ENCODE assay signal across 1 cellular context in genomic region chr3:112273536-112273935, GRCh38.
TF ChIP-seq lines count a peak whose summit lies in the region.

No MANE protein-coding gene starts in this region.

TF ChIP-seq in GM23338, 12 proteins besides CTCF, POLR2A, EP300 and RAD21 (continued from another document):
- no peak for TF ChIP-seq ETS1 (IDR thresholded peaks at IDR 0.05)
- TF ChIP-seq JUNB (IDR thresholded peaks at IDR 0.05; ENCODE audit: unreplicated experiment): no peak
- no peak for TF ChIP-seq EZH2phosphoT487 (IDR thresholded peaks at IDR 0.05; ENCODE audit: unreplicated experiment)
- no peak for TF ChIP-seq ZNF462 (CRISPR knock-in tag; IDR thresholded peaks at IDR 0.05)
- TF ChIP-seq EZH2 (IDR thresholded peaks at IDR 0.05; ENCODE audit: low read depth, unreplicated experiment): no peak
- TF ChIP-seq STAT1 (IDR thresholded peaks at IDR 0.05; ENCODE audit: unreplicated experiment): no peak
